In genomic region chr3:56864886-56865527, GRCh38 we compare ENCODE assay signal across 9 cellular contexts.
"Had no signal": no experiment of that assay in that cellular context is flagged by ENCODE, and none has a peak within 500 bp of the region (broad histone marks: within the 10 kb centered on the region; RNA-seq: fewer than 3 reads in every experiment).

No MANE protein-coding gene starts in this region.

- H3K9me3 ChIP-seq: colonic mucosa, heart left ventricle, SK-N-SH, stomach, tibial artery had no signal

- H3K36me3 ChIP-seq: colonic mucosa, heart left ventricle, stomach, tibial artery had no signal

- H3K27me3 ChIP-seq: colonic mucosa, heart left ventricle, stomach, tibial artery had no signal

- H3K27ac ChIP-seq: colonic mucosa, heart left ventricle, stomach, tibial artery had no signal

- ATAC-seq: heart left ventricle, left lobe of liver had no signal

- H3K4me3 ChIP-seq: colonic mucosa, heart left ventricle, stomach, tibial artery had no signal

- H3K4me1 ChIP-seq: colonic mucosa had no signal

- DNase-seq: activated CD4-positive, alpha-beta T cell treated with anti-CD3 and anti-CD28 coated beads, Interleukin-2, amount 50 U/mL, for 4 hours; activated CD4-positive, CD25-positive, alpha-beta regulatory T cell; activated effector memory CD4-positive, alpha-beta T cell treated with anti-CD3 and anti-CD28 coated beads, Interleukin-2, amount 50 U/mL, for 16 hours; colonic mucosa; heart left ventricle; SK-N-SH; stomach; tibial artery had no signal
